ENCODE assay signal across 2 cellular contexts in the genomic region with DNA sequence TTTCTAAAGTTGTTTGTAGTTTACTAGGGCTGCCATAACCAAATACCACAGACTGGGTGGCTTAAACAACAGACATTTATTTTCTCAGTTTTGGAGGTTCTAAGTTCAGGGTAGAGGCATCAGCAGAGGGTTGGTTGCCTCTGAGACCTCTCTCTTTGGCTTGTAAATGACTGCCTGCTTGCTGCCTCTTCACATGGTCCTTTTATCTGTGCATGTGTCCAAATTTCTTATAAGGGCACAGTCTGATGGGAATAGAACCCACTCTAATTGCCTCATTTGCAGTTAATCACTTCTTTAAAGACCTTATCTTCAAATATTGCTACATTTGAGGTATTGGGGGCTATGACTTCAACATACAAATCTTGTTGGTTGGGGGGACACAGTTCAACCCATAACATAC.
TF ChIP-seq lines count a peak whose summit lies in the region.

No MANE protein-coding gene starts in this region.

TF ChIP-seq in GM23338, 12 proteins besides CTCF, POLR2A, EP300 and RAD21:
- TF ChIP-seq STAT1 (IDR thresholded peaks at IDR 0.05; ENCODE audit: unreplicated experiment) (no peak), EZH2 (IDR thresholded peaks at IDR 0.05; ENCODE audit: low read depth, unreplicated experiment) (no peak), JUNB (IDR thresholded peaks at IDR 0.05; ENCODE audit: unreplicated experiment) (no peak), NANOG (IDR thresholded peaks at IDR 0.05; ENCODE audit: borderline replicate concordance) (no peak), EZH2phosphoT487 (IDR thresholded peaks at IDR 0.05; ENCODE audit: unreplicated experiment) (no peak), POLR2AphosphoS5 (IDR thresholded peaks at IDR 0.05; ENCODE audit: low read depth) (no peak)

TF ChIP-seq in K562, 482 proteins besides CTCF, POLR2A, EP300 and RAD21:
- TF ChIP-seq RBFOX2 (IDR thresholded peaks at IDR 0.05; ENCODE audit: low read depth, low read length) (no peak), ZNF76 (CRISPR knock-in tag; IDR thresholded peaks at IDR 0.05; ENCODE audit: borderline replicate concordance) (no peak), ZNF431 (CRISPR knock-in tag; IDR thresholded peaks at IDR 0.05) (no peak), ERF (CRISPR knock-in tag; IDR thresholded peaks at IDR 0.05) (no peak)
- TF ChIP-seq, protein P1, sequence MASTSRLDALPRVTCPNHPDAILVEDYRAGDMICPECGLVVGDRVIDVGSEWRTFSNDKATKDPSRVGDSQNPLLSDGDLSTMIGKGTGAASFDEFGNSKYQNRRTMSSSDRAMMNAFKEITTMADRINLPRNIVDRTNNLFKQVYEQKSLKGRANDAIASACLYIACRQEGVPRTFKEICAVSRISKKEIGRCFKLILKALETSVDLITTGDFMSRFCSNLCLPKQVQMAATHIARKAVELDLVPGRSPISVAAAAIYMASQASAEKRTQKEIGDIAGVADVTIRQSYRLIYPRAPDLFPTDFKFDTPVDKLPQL (IDR thresholded peaks at IDR 0.05; ENCODE audit: extremely low read depth, insufficient read length), result no peak
TF ChIP-seq in K562: peak in this region for 0.
